Comparison of ENCODE assay signal across 30 cellular contexts in genomic region chr10:72407471-72407870, GRCh38.
"Had no signal": no experiment of that assay in that cellular context is flagged by ENCODE, and none has a peak within 500 bp of the region (broad histone marks: within the 10 kb centered on the region; RNA-seq: fewer than 3 reads in every experiment).

No MANE protein-coding gene starts in this region.

- H2AFZ ChIP-seq: PC-9 had no signal

- FAIRE-seq: astrocyte had no signal

- H3K4me1 ChIP-seq: adrenal gland, body of pancreas, breast epithelium had no signal

- H3K9me3 ChIP-seq: adrenal gland, body of pancreas, breast epithelium, MG63 had no signal

- H3K27me3 Mint-ChIP-seq: activated CD8-positive, alpha-beta T cell treated with anti-CD3 and anti-CD28 coated beads for 36 hours; activated T-cell treated with anti-CD3 and anti-CD28 coated beads, Interleukin-2, amount 50 U/mL, for 24 hours had no signal

- ATAC-seq: activated CD8-positive, alpha-beta T cell treated with anti-CD3 and anti-CD28 coated beads for 36 hours; activated naive CD4-positive, alpha-beta T cell treated with anti-CD3 and anti-CD28 coated beads, Interleukin-2, amount 50 U/mL, for 72 hours; body of pancreas had no signal

- H3K27me3 ChIP-seq: adrenal gland, body of pancreas, breast epithelium, MG63 had no signal

- H3K27ac Mint-ChIP-seq: activated CD8-positive, alpha-beta T cell treated with anti-CD3 and anti-CD28 coated beads for 36 hours; activated naive CD4-positive, alpha-beta T cell treated with anti-CD3 and anti-CD28 coated beads for 36 hours; activated T-cell treated with anti-CD3 and anti-CD28 coated beads, Interleukin-2, amount 50 U/mL, for 24 hours had no signal

- H3K9me3 Mint-ChIP-seq: activated CD8-positive, alpha-beta T cell treated with anti-CD3 and anti-CD28 coated beads for 36 hours; activated naive CD4-positive, alpha-beta T cell treated with anti-CD3 and anti-CD28 coated beads for 36 hours; activated naive CD4-positive, alpha-beta T cell treated with anti-CD3 and anti-CD28 coated beads, Interleukin-2, amount 50 U/mL, for 72 hours; activated T-cell treated with anti-CD3 and anti-CD28 coated beads, Interleukin-2, amount 50 U/mL, for 24 hours had no signal

- H3K4me2 ChIP-seq: PC-9 had no signal

- H3K27ac ChIP-seq: adrenal gland, body of pancreas, breast epithelium, PC-9, VCaP had no signal

- H3K4me3 ChIP-seq: adrenal gland, body of pancreas, breast epithelium, MG63, PC-9 had no signal

- H3K36me3 ChIP-seq: adrenal gland, breast epithelium, MG63 had no signal

- DNase-seq: activated CD4-positive, alpha-beta T cell treated with anti-CD3 and anti-CD28 coated beads for 1 hour; activated CD4-positive, alpha-beta T cell treated with anti-CD3 and anti-CD28 coated beads for 48 hours; activated CD4-positive, CD25-positive, alpha-beta regulatory T cell; activated CD8-positive, alpha-beta T cell treated with anti-CD3 and anti-CD28 coated beads for 36 hours; activated gamma-delta T cell treated with Interleukin-2 at 50 U/mL for 16 hours; activated naive CD4-positive, alpha-beta T cell treated with anti-CD3 and anti-CD28 coated beads for 36 hours; activated T-cell treated with anti-CD3 and anti-CD28 coated beads, Interleukin-2, amount 50 U/mL, for 24 hours; adrenal gland; body of pancreas; Kasumi-1; MG63; NCI-H1048; NCI-H1105 treated with DMSO at 0.1 percent for 48 hours; NCI-H1436; NCI-H1694; NCI-H1930; NCI-H2081 treated with DMSO at 0.1 percent for 48 hours; NCI-H226; NCI-H446 treated with DMSO at 0.1 percent for 48 hours; NCI-H524 treated with DMSO at 0.1 percent for 48 hours; PC-9; Right ventricle myocardium superior; SW 1271; T-helper 1 cell; T-helper 2 cell; T-helper 9 cell had no signal

- H3K4me3 Mint-ChIP-seq: activated CD8-positive, alpha-beta T cell treated with anti-CD3 and anti-CD28 coated beads for 36 hours; activated naive CD4-positive, alpha-beta T cell treated with anti-CD3 and anti-CD28 coated beads for 36 hours; activated T-cell treated with anti-CD3 and anti-CD28 coated beads, Interleukin-2, amount 50 U/mL, for 24 hours had no signal
